8 cellular contexts compared by ENCODE assay signal in genomic region chrX:74291964-74292891, GRCh38. TPM values are rescaled to one million over a fixed set of nuclear protein-coding genes. Genes with fewer than 3 reads are reported as not detected.
DNase-seq lines count a peak whose midpoint lies in the region; TF ChIP-seq lines count a peak whose summit lies in the region.

No MANE protein-coding gene starts in this region.

- H3K27ac ChIP-seq in RWPE1 (peak overlapping the region; percentile 97), neural progenitor cell (peak overlapping the region; percentile 93), stomach smooth muscle (ENCODE audit: low read length) (peak overlapping the region; percentile 88)

- H4K20me1 ChIP-seq in neural progenitor cell (ENCODE audit: low read depth), result peaks cover 4% of the 10 kb centered on the region

- H3F3A ChIP-seq in neural progenitor cell (ENCODE audit: low read depth), result peaks cover 27% of the 10 kb centered on the region

- H3K27me3 ChIP-seq in neural progenitor cell, result no peaks in the 10 kb centered on the region
- peaks cover 0 to 7% of the 10 kb centered on the region in 2 donors for H3K27me3 ChIP-seq in stomach smooth muscle (ENCODE audit: control insufficient read depth in 1 of 2, insufficient read depth in 2 of 2, low read length in 2 of 2)

- peak overlapping the region; percentile 97 for H3K4me3 Mint-ChIP-seq in neural progenitor cell

- H3K36me3 Mint-ChIP-seq in neural progenitor cell, result peaks cover 7% of the 10 kb centered on the region

- H3K4me1 ChIP-seq in neural progenitor cell (no peaks in the 10 kb centered on the region), stomach smooth muscle (ENCODE audit: control insufficient read depth, insufficient read depth, low read length) (no peaks in the 10 kb centered on the region)

- POLR2A ChIA-PET in RWPE1 (lab: Yijun Ruan, JAX; ENCODE audit: low non-redundant PET), result interaction anchor here (0.6 kb wide), 1 partner anchor 172 kb away, joined by 5 read pairs; no protein-coding TSS in a partner anchor

- H3K9me3 ChIP-seq in neural progenitor cell (ENCODE audit: low read depth), result no peaks in the 10 kb centered on the region
- no peaks in the 10 kb centered on the region for H3K9me3 ChIP-seq in stomach smooth muscle (ENCODE audit: control insufficient read depth in 2 of 2, low read length in 2 of 2)

- DNase-seq in ELR (ENCODE audit: low read depth) (peak; percentile 87), H4 (ENCODE audit: low spot score) (peak; percentile 80), LoVo (ENCODE audit: low spot score) (peak; percentile 75), RWPE1 (ENCODE audit: low spot score) (peak; percentile 93), fibroblast of the conjunctiva (ENCODE audit: low read depth) (peak; percentile 86), neural progenitor cell (ENCODE audit: low spot score) (peak; percentile 92)
- peak; percentile 70 for DNase-seq in activated effector memory CD4-positive, alpha-beta T cell treated with Interleukin-2 at 50 U/mL for 16 hours

- peak overlapping the region; percentile 79 for H3K4me2 ChIP-seq in neural progenitor cell

- peaks cover 59% of the 10 kb centered on the region for H3K79me2 ChIP-seq in neural progenitor cell (ENCODE audit: low read depth)

- CTCF ChIA-PET in RWPE1 (lab: Yijun Ruan, JAX), result no interaction called here

- H3K9me3 Mint-ChIP-seq in neural progenitor cell, result no peaks in the 10 kb centered on the region

- peaks cover 5% of the 10 kb centered on the region for H3K27me3 Mint-ChIP-seq in neural progenitor cell (ENCODE audit: insufficient read depth, low read depth)

- peak; percentile 24; the same call in 1 of the 2 replicates for TF ChIP-seq CTCF in RWPE1 (conservative IDR thresholded peaks at IDR 0.05; ENCODE audit: low read depth)
- peak; percentile 32 for TF ChIP-seq CTCF in neural progenitor cell (IDR thresholded peaks at IDR 0.05)

- H3K36me3 ChIP-seq in neural progenitor cell (no peaks in the 10 kb centered on the region), stomach smooth muscle (ENCODE audit: control insufficient read depth in 2 of 2, insufficient read depth in 2 of 2, low read length in 2 of 2) (no peaks in the 10 kb centered on the region)

- H3K9ac ChIP-seq in neural progenitor cell (peak overlapping the region; percentile 49), stomach smooth muscle (ENCODE audit: low read length in 2 of 2) (peak overlapping the region; percentile 81 to 91)

- peak overlapping the region; percentile 97 for H3K27ac Mint-ChIP-seq in neural progenitor cell

- H3K4me1 Mint-ChIP-seq in neural progenitor cell, result peaks cover 3% of the 10 kb centered on the region

- H2AFZ ChIP-seq in neural progenitor cell (replicated peaks), result peak overlapping the region; percentile 63

- H3K4me3 ChIP-seq in neural progenitor cell (peak overlapping the region; percentile 67), stomach smooth muscle (ENCODE audit: low read length in 2 of 2) (peak overlapping the region; percentile 87 to 98)

RNA-seq across cellular contexts. Expression of gene ZCCHC13, which starts 11.8 kb away (rescaled TPM):
- total RNA-seq in H4 (2014; rRNA removed; shearing (Covaris generic)), result not detected in 2 replicates
- not detected in 2 replicates for total RNA-seq in neural progenitor cell (ENCODE audit: low replicate concordance)

Comparison
In these comparisons a context has a peak if more than half of its experiments do, and no peak if none do; other contexts are left out.
1. Peak in every context shown above with its lines: DNase-seq, H3K4me3 ChIP-seq and H3K27ac ChIP-seq.